In genomic region chr12:76183459-76184186, GRCh38 we compare ENCODE assay signal across 8 cellular contexts.
DNase-seq lines count a peak whose midpoint lies in the region; ATAC-seq and TF ChIP-seq lines count a peak whose summit lies in the region.

No MANE protein-coding gene starts in this region.

- TF ChIP-seq CTCF in RWPE1 (conservative IDR thresholded peaks at IDR 0.05; ENCODE audit: low read depth): no peak
- no peak for TF ChIP-seq CTCF in fibroblast of pulmonary artery (IDR thresholded peaks at IDR 0.05; ENCODE audit: low read length, missing control alignments)

- ATAC-seq in GM18858 (IDR thresholded peaks at IDR 0.05; ENCODE audit: unreplicated experiment) (peak; percentile 89), HG02981 (IDR thresholded peaks at IDR 0.05; ENCODE audit: unreplicated experiment) (peak; percentile 86)

- POLR2A ChIA-PET in RWPE1 (lab: Yijun Ruan, JAX; ENCODE audit: low non-redundant PET): no interaction called here

- H3K4me3 ChIP-seq in fibroblast of pulmonary artery (replicated peaks; ENCODE audit: low read depth, low read length): no peak overlapping the region

- H3K27ac ChIP-seq in RWPE1: no peak overlapping the region

- CTCF ChIA-PET in RWPE1 (lab: Yijun Ruan, JAX): interaction anchor here (0.7 kb wide), 1 partner anchor 25 kb away, joined by 3 read pairs; no protein-coding TSS in a partner anchor

- peak; percentile 96 for DNase-seq in A172 (ENCODE audit: low spot score)
- peak; percentile 81 for DNase-seq in RWPE1 (ENCODE audit: low spot score)
- peak; percentile 99 for DNase-seq in fibroblast of pulmonary artery (ENCODE audit: low read depth)
- peak; percentile 74 for DNase-seq in stimulated activated CD8-positive, alpha-beta memory T cell treated with anti-CD3 and anti-CD28 coated beads, Interleukin-4, amount 100 ng/mL, for 48 hours
- no peak for DNase-seq in DMS79 (lab: John Stamatoyannopoulos, UW)
- DNase-seq in SHP77 treated with DMSO at 0.1 percent for 48 hours (lab: John Stamatoyannopoulos, UW): no peak

Comparison
In these comparisons a context has a peak if more than half of its experiments do, and no peak if none do; other contexts are left out.
1. DNase-seq: peak in A172 (single experiment), RWPE1 (single experiment), fibroblast of pulmonary artery (single experiment) and stimulated activated CD8-positive, alpha-beta memory T cell treated with anti-CD3 and anti-CD28 coated beads, Interleukin-4, amount 100 ng/mL, for 48 hours (single experiment); none in DMS79 (single experiment) and SHP77 treated with DMSO at 0.1 percent for 48 hours (single experiment).